ENCODE assay signal across 12 cellular contexts in genomic region chr10:48526371-48526821, GRCh38.
DNase-seq lines count a peak whose midpoint lies in the region; ATAC-seq, FAIRE-seq and TF ChIP-seq lines count a peak whose summit lies in the region.
"Had no signal": no experiment of that assay in that cellular context is flagged by ENCODE, and none has a peak within 500 bp of the region (broad histone marks: within the 10 kb centered on the region; RNA-seq: fewer than 3 reads in every experiment).

No MANE protein-coding gene starts in this region.

- no peaks in the 10 kb centered on the region for H3F3A ChIP-seq in MM.1S (ENCODE audit: insufficient read depth, low read length)

- no peak for TF ChIP-seq EP300 in K562 (IDR thresholded peaks at IDR 0.05; ENCODE audit: low read length)

- no peak overlapping the region for H3K23ac ChIP-seq in H9 (ENCODE audit: insufficient read length, low read depth, low read length)

- H3K9me2 ChIP-seq in MM.1S (replicated peaks; ENCODE audit: insufficient read depth, low read length) = no peaks in the 10 kb centered on the region

- H2AFZ ChIP-seq in H9 (ENCODE audit: low read length) (peak overlapping the region; percentile 44), K562 (ENCODE audit: low read depth, low read length) (peak overlapping the region; percentile 71), MM.1S (ENCODE audit: low read length) (no peak overlapping the region)

- no peak overlapping the region for H4K91ac ChIP-seq in H9 (ENCODE audit: insufficient read length, low read depth, low read length)

- no peaks in the 10 kb centered on the region for H3K9me3 ChIP-seq in H9 (ENCODE audit: control insufficient read depth, low read depth, low read length)
- no peaks in the 10 kb centered on the region for H3K9me3 ChIP-seq in K562 (replicated peaks; ENCODE audit: control insufficient read depth, insufficient read depth, low read depth, low read length)
- H3K9me3 ChIP-seq in MM.1S (replicated peaks; ENCODE audit: insufficient read depth, low read length) = no peaks in the 10 kb centered on the region

- H2BK20ac ChIP-seq in H9 (ENCODE audit: low read depth, low read length, poor library complexity, severe bottlenecking) = no peak overlapping the region

- CTCF ChIA-PET in K562 (lab: Yijun Ruan, JAX; ENCODE audit: low intra/inter-chr PET ratio) = no interaction called here

- H4K20me1 ChIP-seq in H9 (ENCODE audit: control insufficient read depth, insufficient read depth, insufficient read length) (no peaks in the 10 kb centered on the region), K562 (replicated peaks; ENCODE audit: control insufficient read depth, insufficient read depth, low read length) (no peaks in the 10 kb centered on the region), MM.1S (ENCODE audit: insufficient read depth, low read length) (no peaks in the 10 kb centered on the region)

- no peaks in the 10 kb centered on the region for H3K9me1 ChIP-seq in K562 (ENCODE audit: control insufficient read depth, insufficient read depth, low read length)

- H3K27ac Mint-ChIP-seq in H9 = peak overlapping the region in 2 of 3 experiments; percentile 9 to 81; a peak in 5 of 7 replicates
- H3K27ac Mint-ChIP-seq: activated T-helper 1 cell treated with anti-CD3 and anti-CD28 coated beads, Interleukin-12 subunit alpha, Interleukin-12 subunit beta, Interleukin-2, Interleukin-4 antibody, amounts not matched to agents 30 ng/mL and 10 ng/mL and 1 ng/mL, durations not matched to agents 14 hours and 24 hours and 36 hours; stimulated activated naive B cell treated with anti-CD40 and anti-IgM and Interleukin-4, amounts not matched to agents 10 μg/mL and 1 μg/mL and 100 μg/mL, for 72 hours had no signal

- peak; percentile 46 for FAIRE-seq in K562 (lab: Jason Lieb, UNC)

- TF ChIP-seq CTCF in H9 (conservative IDR thresholded peaks at IDR 0.05) = no peak
- TF ChIP-seq CTCF in K562 (IDR thresholded peaks at IDR 0.05 in 2 of 3, conservative IDR thresholded peaks at IDR 0.05 in 1 of 3; ENCODE audit: insufficient read depth in 2 of 3, low read depth in 1 of 3, low read length in 3 of 3) = no peak
- no peak for TF ChIP-seq CTCF in MM.1S (IDR thresholded peaks at IDR 0.05; ENCODE audit: low read length)

- H3K79me2 ChIP-seq in H9 (ENCODE audit: insufficient read depth, low read length) (no peaks in the 10 kb centered on the region; the same call in 1 of the 2 replicates), K562 (ENCODE audit: control insufficient read depth, insufficient read depth, low read length) (peaks cover 25% of the 10 kb centered on the region), MM.1S (ENCODE audit: low read length) (no peaks in the 10 kb centered on the region)

- no peak overlapping the region for H2BK12ac ChIP-seq in H9 (ENCODE audit: insufficient read length, low read depth, low read length)

- H3K9ac ChIP-seq in H9 (ENCODE audit: extremely low read depth, insufficient read length, low read length) (no peak overlapping the region), K562 (ENCODE audit: insufficient read depth in 1 of 2, low read depth in 2 of 2, low read length in 2 of 2) (peak overlapping the region in 1 of 2 experiments; percentile 13; a peak in 2 of 4 replicates), MM.1S (ENCODE audit: low read length) (no peak overlapping the region)

- no peak overlapping the region for H3K56ac ChIP-seq in H9 (ENCODE audit: insufficient read length, low read depth, low read length)

- H3K23me2 ChIP-seq in H9 (ENCODE audit: insufficient read length, low read depth, low read length, poor library complexity, severe bottlenecking) = peaks cover 6% of the 10 kb centered on the region

- H3K4me1 Mint-ChIP-seq in H9 = peaks cover 18 to 24% of the 10 kb centered on the region in 2 experiments

- no peak overlapping the region for H3K4ac ChIP-seq in H9 (ENCODE audit: low read depth, low read length)

- 0 out of 5 replicates have a peak overlapping the region, but pooled peaks of 1 of the 2 experiments have one; percentile 28 for H3K4me3 Mint-ChIP-seq in H9
- H3K4me3 Mint-ChIP-seq: activated T-helper 1 cell treated with anti-CD3 and anti-CD28 coated beads, Interleukin-12 subunit alpha, Interleukin-12 subunit beta, Interleukin-2, Interleukin-4 antibody, amounts not matched to agents 30 ng/mL and 10 ng/mL and 1 ng/mL, durations not matched to agents 14 hours and 24 hours and 36 hours; stimulated activated naive B cell treated with anti-CD40 and anti-IgM and Interleukin-4, amounts not matched to agents 10 μg/mL and 1 μg/mL and 100 μg/mL, for 72 hours had no signal

- TF ChIP-seq POLR2A in K562 (conservative IDR thresholded peaks at IDR 0.05) = no peak

- H3K27me3 ChIP-seq in H9 (ENCODE audit: insufficient read depth, low read length) = no peaks in the 10 kb centered on the region
- 0 out of 5 replicates have a peak, but pooled peaks cover 0 to 4% of the 10 kb centered on the region in 2 experiments for H3K27me3 ChIP-seq in K562 (ENCODE audit: control insufficient read depth in 2 of 2, insufficient read depth in 2 of 2, low read length in 2 of 2)
- H3K27me3 ChIP-seq in MM.1S (replicated peaks; ENCODE audit: insufficient read depth, low read length) = no peaks in the 10 kb centered on the region

- H3K18ac ChIP-seq in H9 (ENCODE audit: insufficient read length, low read depth, low read length) = no peak overlapping the region

- intact Hi-C loops in K562 (cut with micrococcal nuclease) = no loop called here

- H3K36me3 ChIP-seq in K562 (ENCODE audit: control insufficient read depth, insufficient read depth, low read length) (no peaks in the 10 kb centered on the region), MM.1S (replicated peaks; ENCODE audit: insufficient read depth, low read length) (no peaks in the 10 kb centered on the region)

- WGBS in H9 (ENCODE audit: extremely low coverage, insufficient read length, low lambda C conversion rate) = no CpG with 5 or more reads among the region's 13 CpGs
- WGBS in K562 (ENCODE audit: insufficient coverage, low coverage, missing lambda C conversion rate) = 13% methylated on average over 13 of the region's 13 CpGs

- no peak for TF ChIP-seq RAD21 in K562 (CRISPR knock-in tag; conservative IDR thresholded peaks at IDR 0.05 in 1 of 2, IDR thresholded peaks at IDR 0.05 in 1 of 2)

- no peaks in the 10 kb centered on the region for H3K79me1 ChIP-seq in H9 (ENCODE audit: insufficient read depth, low read depth, low read length, poor library complexity, severe bottlenecking)

- ATAC-seq in K562 (no peak), GM19351 (IDR thresholded peaks at IDR 0.05; ENCODE audit: unreplicated experiment) (no peak)
- ATAC-seq: stimulated activated naive B cell treated with anti-CD40 and anti-IgM and Interleukin-4, amounts not matched to agents 10 μg/mL and 1 μg/mL and 100 μg/mL, for 72 hours had no signal

- H4K5ac ChIP-seq in H9 (ENCODE audit: insufficient read length, low read depth, low read length) = no peak overlapping the region

- H3K4me2 ChIP-seq in H9 (ENCODE audit: insufficient read depth, insufficient read length, low read length) (no peak overlapping the region), K562 (ENCODE audit: insufficient read depth, low read length) (no peak overlapping the region), MM.1S (ENCODE audit: low read depth, low read length) (no peak overlapping the region)

- DNase-seq in H9 (peak; percentile 20), K562 (ENCODE audit: extremely low read depth in 1 of 4, low spot score in 3 of 4) (no peak), iris pigment epithelial cell (ENCODE audit: low read depth) (peak; percentile 75), stromal cell of bone marrow (ENCODE audit: low read depth) (peak; percentile 73), MM.1S (no peak), DMS 273 (lab: John Stamatoyannopoulos, UW; ENCODE audit: unreplicated experiment) (no peak), DMS79 (lab: John Stamatoyannopoulos, UW) (no peak)
- DNase-seq: KG1; stimulated activated naive B cell treated with anti-CD40 and anti-IgM and Interleukin-4, amounts not matched to agents 10 μg/mL and 1 μg/mL and 100 μg/mL, for 72 hours; T-helper 2 cell had no signal

- peaks cover 3 to 6% of the 10 kb centered on the region in 2 experiments; a peak in 2 of 5 replicates for H3K9me3 Mint-ChIP-seq in H9
- H3K9me3 Mint-ChIP-seq: activated T-helper 1 cell treated with anti-CD3 and anti-CD28 coated beads, Interleukin-12 subunit alpha, Interleukin-12 subunit beta, Interleukin-2, Interleukin-4 antibody, amounts not matched to agents 30 ng/mL and 10 ng/mL and 1 ng/mL, durations not matched to agents 14 hours and 24 hours and 36 hours had no signal

- no peak overlapping the region for H4K8ac ChIP-seq in H9 (replicated peaks; ENCODE audit: insufficient read length, low read depth, low read length)

- POLR2A ChIA-PET in K562 (lab: Yijun Ruan, JAX) = no interaction called here

- in situ Hi-C loops in K562 (cut with MboI) = no loop called here

- no peak overlapping the region for H3T11ph ChIP-seq in H9 (ENCODE audit: low read length)

- H2AK5ac ChIP-seq in H9 (ENCODE audit: insufficient read length, low read length) = no peak overlapping the region

- no peak overlapping the region for H2BK120ac ChIP-seq in H9 (ENCODE audit: low read depth, low read length, poor library complexity, severe bottlenecking)

- no peak overlapping the region for H3K14ac ChIP-seq in H9 (ENCODE audit: insufficient read depth, low read length)

- no peak overlapping the region for H2BK5ac ChIP-seq in H9 (ENCODE audit: insufficient read length, low read length)

- no TSS peak for BruUV-seq in K562 (replicated peaks; lab: Mats Ljungman, UMichigan)

- H3K36me3 Mint-ChIP-seq in H9 (ENCODE audit: insufficient read depth in 1 of 3, low read depth in 3 of 3) = peaks cover 0 to 3% (median 0%) of the 10 kb centered on the region in 3 experiments; a peak in 1 of 7 replicates

- H3K4me3 ChIP-seq in K562 (no peak overlapping the region), MM.1S (ENCODE audit: low read length) (no peak overlapping the region)

- H3K27ac ChIP-seq in H9 (ENCODE audit: insufficient read length, low read depth, low read length) (no peak overlapping the region), K562 (ENCODE audit: extremely low read depth, low read depth, low read length) (peak overlapping the region; percentile 36; the same call in 1 of the 3 replicates), MM.1S (ENCODE audit: low read length) (no peak overlapping the region)

- H3K4me1 ChIP-seq in H9 (ENCODE audit: insufficient read depth, low read length) = no peaks in the 10 kb centered on the region
- H3K4me1 ChIP-seq in K562 (replicated peaks in 1 of 2; ENCODE audit: control insufficient read depth in 2 of 2, insufficient read depth in 2 of 2, low read length in 2 of 2) = peaks cover 6 to 27% of the 10 kb centered on the region in 2 experiments; a peak in 3 of 5 replicates
- H3K4me1 ChIP-seq in MM.1S (ENCODE audit: low read length) = no peaks in the 10 kb centered on the region

- peaks cover 19% of the 10 kb centered on the region for H3K27me3 Mint-ChIP-seq in H9 (ENCODE audit: low read depth)

- no peak overlapping the region for H2BK15ac ChIP-seq in H9 (ENCODE audit: low read depth, low read length)

TF ChIP-seq in K562, 482 proteins besides CTCF, POLR2A, EP300 and RAD21 (continues in another document):
- no peak for TF ChIP-seq HES1 (IDR thresholded peaks at IDR 0.05; ENCODE audit: low read depth)

Comparison
In these comparisons a context has a peak if more than half of its experiments do, and no peak if none do; other contexts are left out.
1. DNase-seq: peak in H9 (single experiment), iris pigment epithelial cell (single experiment) and stromal cell of bone marrow (single experiment); none in K562 (0 of 4), MM.1S (single experiment), DMS 273 (single experiment) and DMS79 (single experiment).